Comparison of ENCODE assay signal across 1 cellular context in genomic region chr2:173350383-173350782, GRCh38.
TF ChIP-seq lines count a peak whose summit lies in the region.

No MANE protein-coding gene starts in this region.

TF ChIP-seq in K562, 482 proteins besides CTCF, POLR2A, EP300 and RAD21:
- TF ChIP-seq ZNF639 (CRISPR knock-in tag; conservative IDR thresholded peaks at IDR 0.05 in 1 of 2, IDR thresholded peaks at IDR 0.05 in 1 of 2) (no peak), MCM3 (IDR thresholded peaks at IDR 0.05) (0 out of 2 replicates have a peak, but pooled peaks have one; percentile 47)
